ENCODE assay signal across 1 cellular context in genomic region chr22:30946354-30946753, GRCh38.
TF ChIP-seq lines count a peak whose summit lies in the region.

No MANE protein-coding gene starts in this region.

TF ChIP-seq in SK-N-SH, 30 proteins besides CTCF, POLR2A, EP300 and RAD21:
- TF ChIP-seq CHD2 (IDR thresholded peaks at IDR 0.05; ENCODE audit: low read length, partially characterized antibody) (no peak), RCOR1 (IDR thresholded peaks at IDR 0.05; ENCODE audit: low read length) (no peak), SIN3A (IDR thresholded peaks at IDR 0.05; ENCODE audit: borderline replicate concordance, low read depth, low read length) (no peak), NRF1 (IDR thresholded peaks at IDR 0.05; ENCODE audit: low read depth, low read length) (no peak), NFIC (IDR thresholded peaks at IDR 0.05; ENCODE audit: borderline replicate concordance) (no peak)
- TF ChIP-seq, protein P1, sequence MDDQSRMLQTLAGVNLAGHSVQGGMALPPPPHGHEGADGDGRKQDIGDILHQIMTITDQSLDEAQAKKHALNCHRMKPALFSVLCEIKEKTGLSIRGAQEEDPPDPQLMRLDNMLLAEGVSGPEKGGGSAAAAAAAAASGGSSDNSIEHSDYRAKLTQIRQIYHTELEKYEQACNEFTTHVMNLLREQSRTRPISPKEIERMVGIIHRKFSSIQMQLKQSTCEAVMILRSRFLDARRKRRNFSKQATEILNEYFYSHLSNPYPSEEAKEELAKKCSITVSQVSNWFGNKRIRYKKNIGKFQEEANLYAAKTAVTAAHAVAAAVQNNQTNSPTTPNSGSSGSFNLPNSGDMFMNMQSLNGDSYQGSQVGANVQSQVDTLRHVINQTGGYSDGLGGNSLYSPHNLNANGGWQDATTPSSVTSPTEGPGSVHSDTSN (IDR thresholded peaks at IDR 0.05), result no peak
- TF ChIP-seq, protein P2, sequence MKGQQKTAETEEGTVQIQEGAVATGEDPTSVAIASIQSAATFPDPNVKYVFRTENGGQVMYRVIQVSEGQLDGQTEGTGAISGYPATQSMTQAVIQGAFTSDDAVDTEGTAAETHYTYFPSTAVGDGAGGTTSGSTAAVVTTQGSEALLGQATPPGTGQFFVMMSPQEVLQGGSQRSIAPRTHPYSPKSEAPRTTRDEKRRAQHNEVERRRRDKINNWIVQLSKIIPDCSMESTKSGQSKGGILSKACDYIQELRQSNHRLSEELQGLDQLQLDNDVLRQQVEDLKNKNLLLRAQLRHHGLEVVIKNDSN (IDR thresholded peaks at IDR 0.05; ENCODE audit: borderline replicate concordance, low read depth), result no peak
